Comparison of ENCODE assay signal across 1 cellular context in genomic region chr16:57471209-57471608, GRCh38.
TF ChIP-seq lines count a peak whose summit lies in the region.

No MANE protein-coding gene starts in this region.

TF ChIP-seq in GM23338, 12 proteins besides CTCF, POLR2A, EP300 and RAD21:
- TF ChIP-seq CREB1 (CRISPR knock-in tag; IDR thresholded peaks at IDR 0.05; ENCODE audit: low read depth) (no peak), ZNF462 (CRISPR knock-in tag; IDR thresholded peaks at IDR 0.05) (no peak), JUNB (IDR thresholded peaks at IDR 0.05; ENCODE audit: unreplicated experiment) (no peak), EZH2 (IDR thresholded peaks at IDR 0.05; ENCODE audit: low read depth, unreplicated experiment) (no peak), NANOG (IDR thresholded peaks at IDR 0.05; ENCODE audit: borderline replicate concordance) (no peak), POLR2AphosphoS5 (IDR thresholded peaks at IDR 0.05; ENCODE audit: low read depth) (no peak), ZNF331 (CRISPR knock-in tag; IDR thresholded peaks at IDR 0.05; ENCODE audit: low read depth) (no peak), ETS1 (IDR thresholded peaks at IDR 0.05) (no peak), EZH2phosphoT487 (IDR thresholded peaks at IDR 0.05; ENCODE audit: unreplicated experiment) (no peak), STAT1 (IDR thresholded peaks at IDR 0.05; ENCODE audit: unreplicated experiment) (no peak), REST (IDR thresholded peaks at IDR 0.05; ENCODE audit: unreplicated experiment) (no peak), ZNF114 (CRISPR knock-in tag; IDR thresholded peaks at IDR 0.05) (no peak)
TF ChIP-seq in GM23338: peak in this region for 0.
